ENCODE assay signal across 8 cellular contexts in the genomic region with DNA sequence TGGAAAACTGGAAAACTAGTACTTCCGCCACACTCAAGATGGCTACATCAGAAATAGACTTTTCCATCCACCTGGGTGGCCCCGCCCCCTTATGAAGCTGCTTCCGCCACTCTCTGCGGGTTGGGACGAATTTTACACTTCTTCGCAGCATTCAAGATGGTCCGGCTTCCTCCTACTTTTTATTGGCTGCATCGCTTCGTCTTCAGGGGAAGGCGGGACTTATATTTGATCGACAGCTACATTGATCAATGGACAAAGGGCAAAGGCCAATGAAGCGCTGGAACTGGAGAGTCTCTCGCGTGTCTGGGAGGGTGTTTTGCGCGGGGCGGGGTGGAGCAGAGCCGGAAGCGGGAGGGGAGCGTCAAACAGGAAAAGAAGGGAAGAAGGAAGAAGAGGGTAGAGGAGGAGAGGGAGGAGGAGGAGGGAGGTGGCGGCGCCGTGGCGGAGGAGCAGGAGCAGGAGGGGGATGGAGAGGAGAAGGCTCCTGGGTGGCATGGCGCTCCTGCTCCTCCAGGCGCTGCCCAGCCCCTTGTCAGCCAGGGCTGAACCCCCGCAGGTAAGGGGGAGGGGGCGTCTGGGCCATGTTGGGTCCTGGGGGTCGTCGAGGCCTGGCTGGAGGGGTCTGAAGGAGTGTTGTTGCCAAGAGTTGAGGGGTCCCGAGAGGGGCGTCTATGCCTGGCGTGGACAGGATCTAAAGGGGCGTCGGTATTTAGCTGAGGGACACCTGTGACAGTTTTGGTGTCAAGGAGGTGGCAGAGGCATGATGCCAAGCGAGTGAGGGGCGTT. TPM values are rescaled to one million over a fixed set of nuclear protein-coding genes. Genes with fewer than 3 reads are reported as not detected.
A peak's percentile ranks its signal among the peaks of the same experiment; 100 is the strongest.
DNase-seq lines count a peak whose midpoint lies in the region; ATAC-seq and TF ChIP-seq lines count a peak whose summit lies in the region.

Gene WBP1L (plus strand): TSS at position 361 of the 786 bp plus-strand sequence. CDS start 106 bp downstream, at position 467.

- TF ChIP-seq CTCF in CD14-positive monocyte (IDR thresholded peaks at IDR 0.05) (no peak), left lung (IDR thresholded peaks at IDR 0.05) (no peak)

- H3K9me3 ChIP-seq in left lung = no peaks in the 10 kb centered on the region

- peak within 1 kb of the TSS; percentile 84 to 98 (median 94) for H3K27ac Mint-ChIP-seq in CD14-positive monocyte

- H3K9me3 Mint-ChIP-seq in CD14-positive monocyte = peaks cover 0 to 5% (median 2%) of the 10 kb centered on the region in 7 donors

- H3K36me3 ChIP-seq in left lung = peaks cover 0 to 4% of the 10 kb centered on the region in 2 donors

- peak; percentile 96 for DNase-seq in CD14-positive monocyte (ENCODE audit: low spot score)
- peak; percentile 89 for DNase-seq in NCI-H774 (lab: John Stamatoyannopoulos, UW)
- DNase-seq in activated CD4-positive, alpha-beta T cell treated with anti-CD3 and anti-CD28 coated beads, Interleukin-2, amount 50 U/mL, for 4 hours = peak; percentile 94
- peak; percentile 99 for DNase-seq in dermis blood vessel endothelial cell
- peak; percentile 95 to 96 for DNase-seq in left lung
- peak; percentile 86 to 87 for DNase-seq in stimulated activated CD4-positive, alpha-beta T cell treated with anti-CD3 and anti-CD28 coated beads, Interleukin-2, amount 100 ng/mL, for 48 hours

- peak within 1 kb of the TSS; percentile 98 to 99 for H3K4me3 Mint-ChIP-seq in CD14-positive monocyte

- H3K27ac ChIP-seq in left lung = peak within 1 kb of the TSS; percentile 78 to 86

- peaks cover 37% of the 10 kb centered on the region for H3K4me1 Mint-ChIP-seq in CD14-positive monocyte

- peaks cover 0 to 9% (median 0%) of the 10 kb centered on the region in 3 donors for H3K27me3 Mint-ChIP-seq in CD14-positive monocyte (ENCODE audit: low read depth in 3 of 3)

- peaks cover 12 to 30% of the 10 kb centered on the region in 2 donors for H3K4me1 ChIP-seq in left lung

- intact Hi-C loops in CD14-positive monocyte (cut with micrococcal nuclease) (loop anchor here (5.0 to 10.0 kb wide), 3 partner anchors 174 to 651 kb away; partner anchors contain the start of genes CNNM2 (in 2 of the 2), ACTR1A (in 1 of the 2), ATP5MK (in 1 of the 2) and PDCD11 (in 1 of the 2)), left lung (cut with DNase I) (no loop called here)

- H3K4me3 ChIP-seq in left lung = peak within 1 kb of the TSS; percentile 93 to 98

- ATAC-seq in GM19395 (IDR thresholded peaks at IDR 0.05; ENCODE audit: unreplicated experiment) = peak; percentile 97
- peak; percentile 94 for ATAC-seq in HG03565 (IDR thresholded peaks at IDR 0.05; ENCODE audit: unreplicated experiment)
- peak; percentile 97 for ATAC-seq in left lung

- H3K36me3 Mint-ChIP-seq in CD14-positive monocyte = peaks cover 11 to 17% of the 10 kb centered on the region in 2 donors

- no peaks in the 10 kb centered on the region for H3K27me3 ChIP-seq in left lung

RNA-seq across cellular contexts. Expression of gene WBP1L, which starts in this region (rescaled TPM):
- polyA plus RNA-seq in CD14-positive monocyte = 10 to 100 TPM; 38.3 to 43.0 TPM
- total RNA-seq in dermis blood vessel endothelial cell (73.9 and 103 TPM in 2 replicates), left lung (10 to 100 TPM; 48.4 to 49.8 TPM)

Comparison
In these comparisons a context has a peak if more than half of its experiments do, and no peak if none do; other contexts are left out.
1. Peak in every context shown above with its lines: DNase-seq, ATAC-seq, H3K4me3 ChIP-seq and H3K27ac ChIP-seq.
2. intact Hi-C loops: an anchor here in CD14-positive monocyte (5.0 to 10.0 kb wide); none called in left lung.